Comparison of ENCODE assay signal across 1 cellular context in the genomic region with DNA sequence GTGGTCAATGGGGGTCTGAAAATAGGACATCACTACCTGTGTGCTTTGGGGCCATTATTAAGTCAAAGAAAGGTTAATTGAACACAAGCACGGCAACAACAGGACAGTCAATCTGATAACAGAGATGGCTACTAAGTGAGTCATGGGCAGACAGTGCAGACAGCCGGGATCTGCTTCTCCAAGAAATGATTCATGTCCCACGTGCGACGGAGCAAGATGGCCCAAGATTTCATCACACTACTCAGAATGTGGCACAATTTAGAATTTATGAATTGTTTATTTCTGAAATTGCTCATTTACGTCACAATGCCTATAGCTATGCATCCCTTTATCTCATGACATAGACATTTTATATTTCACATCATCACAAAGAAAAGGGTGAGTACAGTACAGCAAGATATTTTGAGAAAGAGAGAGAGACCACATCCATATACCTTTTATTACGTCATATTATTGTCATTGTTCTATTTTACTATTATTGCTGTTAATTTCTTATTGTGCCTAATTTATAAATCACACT.
TF ChIP-seq lines count a peak whose summit lies in the region.

No MANE protein-coding gene starts in this region.

TF ChIP-seq in K562, 482 proteins besides CTCF, POLR2A, EP300 and RAD21 (continued from another document and continues in another):
- peak; percentile 32 for TF ChIP-seq HMGN3 (IDR thresholded peaks at IDR 0.05; ENCODE audit: borderline replicate concordance, extremely low read depth, insufficient read length, low read depth, low read length)
- no peak for TF ChIP-seq SIN3A (IDR thresholded peaks at IDR 0.05; ENCODE audit: borderline replicate concordance in 2 of 2, control insufficient read depth in 1 of 2, low read depth in 2 of 2, low read length in 2 of 2)
- TF ChIP-seq KDM2B (CRISPR knock-in tag; IDR thresholded peaks at IDR 0.05): no peak
- no peak for TF ChIP-seq NFATC3 (IDR thresholded peaks at IDR 0.05)
- TF ChIP-seq, protein P1, sequence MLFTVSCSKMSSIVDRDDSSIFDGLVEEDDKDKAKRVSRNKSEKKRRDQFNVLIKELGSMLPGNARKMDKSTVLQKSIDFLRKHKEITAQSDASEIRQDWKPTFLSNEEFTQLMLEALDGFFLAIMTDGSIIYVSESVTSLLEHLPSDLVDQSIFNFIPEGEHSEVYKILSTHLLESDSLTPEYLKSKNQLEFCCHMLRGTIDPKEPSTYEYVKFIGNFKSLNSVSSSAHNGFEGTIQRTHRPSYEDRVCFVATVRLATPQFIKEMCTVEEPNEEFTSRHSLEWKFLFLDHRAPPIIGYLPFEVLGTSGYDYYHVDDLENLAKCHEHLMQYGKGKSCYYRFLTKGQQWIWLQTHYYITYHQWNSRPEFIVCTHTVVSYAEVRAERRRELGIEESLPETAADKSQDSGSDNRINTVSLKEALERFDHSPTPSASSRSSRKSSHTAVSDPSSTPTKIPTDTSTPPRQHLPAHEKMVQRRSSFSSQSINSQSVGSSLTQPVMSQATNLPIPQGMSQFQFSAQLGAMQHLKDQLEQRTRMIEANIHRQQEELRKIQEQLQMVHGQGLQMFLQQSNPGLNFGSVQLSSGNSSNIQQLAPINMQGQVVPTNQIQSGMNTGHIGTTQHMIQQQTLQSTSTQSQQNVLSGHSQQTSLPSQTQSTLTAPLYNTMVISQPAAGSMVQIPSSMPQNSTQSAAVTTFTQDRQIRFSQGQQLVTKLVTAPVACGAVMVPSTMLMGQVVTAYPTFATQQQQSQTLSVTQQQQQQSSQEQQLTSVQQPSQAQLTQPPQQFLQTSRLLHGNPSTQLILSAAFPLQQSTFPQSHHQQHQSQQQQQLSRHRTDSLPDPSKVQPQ (CRISPR knock-in tag; IDR thresholded peaks at IDR 0.05; ENCODE audit: borderline replicate concordance): no peak
- peak in 1 of 2 experiments; percentile 41 for TF ChIP-seq E2F6 (IDR thresholded peaks at IDR 0.05; ENCODE audit: borderline replicate concordance in 1 of 2, extremely low read depth in 1 of 2, insufficient read depth in 1 of 2, insufficient read length in 1 of 2, low read depth in 1 of 2, low read length in 1 of 2, poor library complexity in 1 of 2, severe bottlenecking in 1 of 2)
- no peak for TF ChIP-seq SNAPC5 (CRISPR knock-in tag; IDR thresholded peaks at IDR 0.05)
- no peak for TF ChIP-seq IRF2 (CRISPR knock-in tag; IDR thresholded peaks at IDR 0.05)
- TF ChIP-seq KLF16 (IDR thresholded peaks at IDR 0.05): no peak
- TF ChIP-seq ZNF124 (CRISPR knock-in tag; IDR thresholded peaks at IDR 0.05): no peak
- no peak for TF ChIP-seq CC2D1A (IDR thresholded peaks at IDR 0.05)
- peak; percentile 71; the same call in 1 of the 2 replicates for TF ChIP-seq LEF1 (IDR thresholded peaks at IDR 0.05)
- TF ChIP-seq USF1 (CRISPR knock-in tag; IDR thresholded peaks at IDR 0.05): peak; percentile 59
- no peak for TF ChIP-seq NR4A1 (CRISPR knock-in tag; IDR thresholded peaks at IDR 0.05)
- TF ChIP-seq NR4A1 (tag; IDR thresholded peaks at IDR 0.05): no peak
- TF ChIP-seq ZNF165 (CRISPR knock-in tag; IDR thresholded peaks at IDR 0.05; ENCODE audit: borderline replicate concordance): no peak
- no peak for TF ChIP-seq SNRNP70 (optimal IDR thresholded peaks at IDR 0.05; ENCODE audit: low read depth, low read length)
- TF ChIP-seq DEAF1 (CRISPR knock-in tag; IDR thresholded peaks at IDR 0.05): no peak
- TF ChIP-seq NCOA6 (IDR thresholded peaks at IDR 0.05): no peak
- no peak for TF ChIP-seq MTF1 (CRISPR knock-in tag; IDR thresholded peaks at IDR 0.05; ENCODE audit: borderline replicate concordance)
- TF ChIP-seq ZFX (CRISPR knock-in tag; IDR thresholded peaks at IDR 0.05): no peak
- TF ChIP-seq ATF7 (IDR thresholded peaks at IDR 0.05): peak; percentile 93
- TF ChIP-seq, protein P2, sequence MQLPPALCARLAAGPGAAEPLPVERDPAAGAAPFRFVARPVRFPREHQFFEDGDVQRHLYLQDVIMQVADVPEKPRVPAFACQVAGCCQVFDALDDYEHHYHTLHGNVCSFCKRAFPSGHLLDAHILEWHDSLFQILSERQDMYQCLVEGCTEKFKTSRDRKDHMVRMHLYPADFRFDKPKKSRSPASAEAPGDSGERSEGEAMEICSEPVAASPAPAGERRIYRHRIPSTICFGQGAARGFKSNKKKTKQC (CRISPR knock-in tag; IDR thresholded peaks at IDR 0.05): no peak
- peak; percentile 59 for TF ChIP-seq TEAD2 (tag; IDR thresholded peaks at IDR 0.05)
- TF ChIP-seq ZNF24 (IDR thresholded peaks at IDR 0.05): peak; percentile 15; the same call in 1 of the 2 replicates
- peak; percentile 99 for TF ChIP-seq JUN (IDR thresholded peaks at IDR 0.05; ENCODE audit: borderline replicate concordance, low read depth, low read length)
- no peak; the same call in 1 of the 2 replicates for TF ChIP-seq JUN (CRISPR knock-in tag; IDR thresholded peaks at IDR 0.05; ENCODE audit: borderline replicate concordance)
- no peak for TF ChIP-seq RERE (CRISPR knock-in tag; IDR thresholded peaks at IDR 0.05; ENCODE audit: borderline replicate concordance)
- TF ChIP-seq CBX2 (IDR thresholded peaks at IDR 0.05; ENCODE audit: insufficient read depth, low read length, poor library complexity, severe bottlenecking): no peak
- TF ChIP-seq STAT5B (CRISPR knock-in tag; IDR thresholded peaks at IDR 0.05): no peak
- TF ChIP-seq ZNF740 (CRISPR knock-in tag; IDR thresholded peaks at IDR 0.05): no peak
- no peak for TF ChIP-seq ZNF740 (tag; IDR thresholded peaks at IDR 0.05)
- peak; percentile 90 for TF ChIP-seq SOX6 (IDR thresholded peaks at IDR 0.05)
- TF ChIP-seq HMG20A (CRISPR knock-in tag; conservative IDR thresholded peaks at IDR 0.05): no peak
- TF ChIP-seq SMAD2 (IDR thresholded peaks at IDR 0.05; ENCODE audit: low read depth, low read length): no peak
- no peak for TF ChIP-seq MLX (CRISPR knock-in tag; conservative IDR thresholded peaks at IDR 0.05)
- no peak for TF ChIP-seq CAMTA2 (CRISPR knock-in tag; conservative IDR thresholded peaks at IDR 0.05)
- no peak for TF ChIP-seq KHSRP (IDR thresholded peaks at IDR 0.05)
- no peak for TF ChIP-seq HNRNPUL1 (IDR thresholded peaks at IDR 0.05; ENCODE audit: low read length)
- peak; percentile 86 for TF ChIP-seq ZNF644 (tag; IDR thresholded peaks at IDR 0.05; ENCODE audit: low read depth)
- no peak for TF ChIP-seq ZBTB17 (CRISPR knock-in tag; IDR thresholded peaks at IDR 0.05)
- no peak for TF ChIP-seq TCF7 (IDR thresholded peaks at IDR 0.05; ENCODE audit: borderline replicate concordance)
- TF ChIP-seq USF2 (CRISPR knock-in tag; IDR thresholded peaks at IDR 0.05): no peak
- no peak for TF ChIP-seq YBX1 (IDR thresholded peaks at IDR 0.05)
- no peak for TF ChIP-seq SETDB1 (IDR thresholded peaks at IDR 0.05; ENCODE audit: low read length)
- TF ChIP-seq NFXL1 (CRISPR knock-in tag; IDR thresholded peaks at IDR 0.05): no peak
- TF ChIP-seq MTA1 (IDR thresholded peaks at IDR 0.05; ENCODE audit: borderline replicate concordance): 0 out of 2 replicates have a peak, but pooled peaks have one; percentile 37
- no peak for TF ChIP-seq ZBTB33 (CRISPR knock-in tag; IDR thresholded peaks at IDR 0.05)
- TF ChIP-seq ZSCAN29 (IDR thresholded peaks at IDR 0.05): no peak
- no peak for TF ChIP-seq ZNF444 (CRISPR knock-in tag; IDR thresholded peaks at IDR 0.05)
- TF ChIP-seq HNRNPH1 (optimal IDR thresholded peaks at IDR 0.05; ENCODE audit: low read depth, low read length): no peak
- TF ChIP-seq ZZZ3 (IDR thresholded peaks at IDR 0.05): no peak
- TF ChIP-seq HMG20B (CRISPR knock-in tag; IDR thresholded peaks at IDR 0.05): no peak
- TF ChIP-seq CREBBP (IDR thresholded peaks at IDR 0.05; ENCODE audit: low read depth, low read length): no peak
